Comparison of ENCODE assay signal across 17 cellular contexts in genomic region chr2:224869601-224870000, GRCh38.
DNase-seq lines count a peak whose midpoint lies in the region; ATAC-seq and TF ChIP-seq lines count a peak whose summit lies in the region.
"Had no signal": no experiment of that assay in that cellular context is flagged by ENCODE, and none has a peak within 500 bp of the region (broad histone marks: within the 10 kb centered on the region; RNA-seq: fewer than 3 reads in every experiment).

No MANE protein-coding gene starts in this region.

- POLR2A ChIA-PET in activated CD4-positive, alpha-beta T cell treated with anti-CD3 and anti-CD28 coated beads for 36 hours (lab: Charles Lee), result no interaction called here

- intact Hi-C loops in activated CD4-positive, alpha-beta T cell treated with anti-CD3 and anti-CD28 coated beads for 36 hours (cut with DNase I, micrococcal nuclease), result no loop called here

- peaks cover 17% of the 10 kb centered on the region for H3K4me1 Mint-ChIP-seq in activated CD4-positive, alpha-beta T cell treated with anti-CD3 and anti-CD28 coated beads for 36 hours

- no peak for TF ChIP-seq EP300 in tibial nerve (IDR thresholded peaks at IDR 0.05)

- H3K4me1 ChIP-seq in tibial nerve, result peaks cover 0 to 12% (median 4%) of the 10 kb centered on the region in 4 donors

- no peak overlapping the region for H3K27ac ChIP-seq in tibial nerve

- ATAC-seq in HG03095 (IDR thresholded peaks at IDR 0.05; ENCODE audit: unreplicated experiment) (no peak), GM21423 (IDR thresholded peaks at IDR 0.05; ENCODE audit: unreplicated experiment) (no peak)
- ATAC-seq in activated CD4-positive, alpha-beta T cell treated with anti-CD3 and anti-CD28 coated beads for 36 hours, result no peak

- peaks cover 11% of the 10 kb centered on the region for H3K9me3 Mint-ChIP-seq in activated CD4-positive, alpha-beta T cell treated with anti-CD3 and anti-CD28 coated beads for 36 hours (ENCODE audit: low read depth)
- H3K9me3 Mint-ChIP-seq: activated B cell treated with CpG ODN at 0.5 μM for 24 hours had no signal

- H3K4me3 Mint-ChIP-seq in activated CD4-positive, alpha-beta T cell treated with anti-CD3 and anti-CD28 coated beads for 36 hours, result no peak overlapping the region
- H3K4me3 Mint-ChIP-seq: activated B cell treated with CpG ODN at 0.5 μM for 24 hours; stimulated activated naive CD8-positive, alpha-beta T cell treated with anti-CD3 and anti-CD28 coated beads, Interleukin-15, Interleukin-2, amounts not matched to agents 100 ng/mL and 50 ng/mL, for 24 hours had no signal

- no peaks in the 10 kb centered on the region for H3K27me3 Mint-ChIP-seq in activated CD4-positive, alpha-beta T cell treated with anti-CD3 and anti-CD28 coated beads for 36 hours
- H3K27me3 Mint-ChIP-seq: activated B cell treated with CpG ODN at 0.5 μM for 24 hours; stimulated activated naive CD8-positive, alpha-beta T cell treated with anti-CD3 and anti-CD28 coated beads, Interleukin-15, Interleukin-2, amounts not matched to agents 100 ng/mL and 50 ng/mL, for 24 hours had no signal

- in situ Hi-C loops in G401 (cut with HindIII; ENCODE audit: low sequenced_read_pairs), result no loop called here
- in situ Hi-C loops in SK-MEL-5 (cut with HindIII; ENCODE audit: low pct_unique_long_range_greater_than_20kb, low sequenced_read_pairs), result no loop called here

- peaks cover 0 to 24% (median 0%) of the 10 kb centered on the region in 3 donors for H3K36me3 ChIP-seq in tibial nerve

- H3K4me3 ChIP-seq in epithelial cell of esophagus (ENCODE audit: low read length), result no peak overlapping the region
- H3K4me3 ChIP-seq in skeletal muscle cell (ENCODE audit: low read depth, low read length), result no peak overlapping the region
- no peak overlapping the region for H3K4me3 ChIP-seq in tibial nerve

- 11 to 27% methylated on average over 2 of the region's 2 CpGs for WGBS in tibial nerve, 2 donors

- TF ChIP-seq POLR2A in tibial nerve (IDR thresholded peaks at IDR 0.05), result no peak

- TF ChIP-seq CTCF in epithelial cell of esophagus (IDR thresholded peaks at IDR 0.05; ENCODE audit: insufficient read depth, low read depth, low read length, missing control alignments) (no peak), tibial nerve (IDR thresholded peaks at IDR 0.05) (no peak)

- H3K27me3 ChIP-seq in tibial nerve, result no peaks in the 10 kb centered on the region

- DNase-seq in G401 (ENCODE audit: low spot score) (peak; percentile 29), SK-MEL-5 (ENCODE audit: low read depth, low spot score) (peak; percentile 74), epithelial cell of esophagus (ENCODE audit: low read depth) (peak; percentile 70), skeletal muscle cell (ENCODE audit: low read depth) (peak; percentile 89), tibial nerve (ENCODE audit: low spot score in 2 of 2) (no peak)
- no peak for DNase-seq in activated CD4-positive, alpha-beta T cell treated with anti-CD3 and anti-CD28 coated beads for 36 hours
- DNase-seq: activated B cell treated with CpG ODN at 0.5 μM for 24 hours; cortex of kidney; DMS153; head of caudate nucleus; NCI-H510A treated with DMSO at 0.1 percent for 48 hours; occipital lobe; SHP77 treated with DMSO at 0.1 percent for 48 hours; stimulated activated CD4-positive, alpha-beta T cell treated with anti-CD3 and anti-CD28 coated beads, Interleukin-2, amount 100 ng/mL, for 48 hours had no signal

- CTCF ChIA-PET in activated CD4-positive, alpha-beta T cell treated with anti-CD3 and anti-CD28 coated beads for 36 hours (lab: Charles Lee), result no interaction called here

- peaks cover 81% of the 10 kb centered on the region for H3K36me3 Mint-ChIP-seq in activated CD4-positive, alpha-beta T cell treated with anti-CD3 and anti-CD28 coated beads for 36 hours (ENCODE audit: low read depth)

- H3K27ac Mint-ChIP-seq in activated CD4-positive, alpha-beta T cell treated with anti-CD3 and anti-CD28 coated beads for 36 hours, result no peak overlapping the region
- H3K27ac Mint-ChIP-seq: activated B cell treated with CpG ODN at 0.5 μM for 24 hours; stimulated activated naive CD8-positive, alpha-beta T cell treated with anti-CD3 and anti-CD28 coated beads, Interleukin-15, Interleukin-2, amounts not matched to agents 100 ng/mL and 50 ng/mL, for 24 hours had no signal

- H3K9me3 ChIP-seq in tibial nerve, result no peaks in the 10 kb centered on the region

Comparison
In these comparisons a context has a peak if more than half of its experiments do, and no peak if none do; other contexts are left out.
1. DNase-seq: peak in G401 (single experiment), SK-MEL-5 (single experiment), epithelial cell of esophagus (single experiment) and skeletal muscle cell (single experiment); none in tibial nerve (0 of 2) and activated CD4-positive, alpha-beta T cell treated with anti-CD3 and anti-CD28 coated beads for 36 hours (single experiment).